35 cellular contexts compared by ENCODE assay signal in the genomic region with DNA sequence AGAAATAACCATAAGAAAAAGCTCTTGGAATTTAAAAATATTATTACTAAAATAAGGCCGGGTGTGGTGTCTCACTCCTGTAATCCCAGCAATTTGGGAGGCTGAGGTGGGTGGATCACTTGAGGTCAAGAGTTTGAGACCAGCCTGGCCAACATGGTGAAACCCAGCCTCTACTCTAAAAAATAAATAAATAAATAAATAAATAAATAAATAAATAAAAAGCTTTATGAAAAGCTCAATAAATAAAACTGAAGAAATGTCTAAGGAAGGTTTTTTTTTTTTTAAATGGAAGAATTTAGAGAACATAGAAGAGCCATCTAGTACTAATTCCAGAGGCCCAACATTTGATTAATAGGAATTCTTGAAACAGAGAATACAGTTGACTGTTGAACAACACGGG.
"Had no signal": no experiment of that assay in that cellular context is flagged by ENCODE, and none has a peak within 500 bp of the region (broad histone marks: within the 10 kb centered on the region; RNA-seq: fewer than 3 reads in every experiment).

No MANE protein-coding gene starts in this region.

- H3K4me3 ChIP-seq: MG63 had no signal

- H3K36me3 ChIP-seq: MG63 had no signal

- DNase-seq: Kasumi-1, MG63, MM.1S, MV-4-11, NCI-H1048, NCI-H1092, NCI-H1092 treated with DMSO at 0.1 percent for 48 hours, NCI-H1105, NCI-H1105 treated with DMSO at 0.1 percent for 48 hours, NCI-H1417, NCI-H1417 treated with DMSO at 0.1 percent for 48 hours, NCI-H1436, NCI-H1436 treated with DMSO at 0.1 percent for 48 hours, NCI-H146, NCI-H1694, NCI-H1694 treated with DMSO at 0.1 percent for 48 hours, NCI-H187, NCI-H187 treated with DMSO at 0.1 percent for 48 hours, NCI-H1930, NCI-H2029, NCI-H2029 treated with DMSO at 0.1 percent for 48 hours, NCI-H2081, NCI-H2081 treated with DMSO at 0.1 percent for 48 hours, NCI-H2107, NCI-H2171, NCI-H2171 treated with DMSO at 0.1 percent for 48 hours, NCI-H2227 treated with DMSO at 0.1 percent for 48 hours, NCI-H226, NCI-H345, NCI-H446, NCI-H446 treated with DMSO at 0.1 percent for 48 hours, NCI-H510A, NCI-H510A treated with DMSO at 0.1 percent for 48 hours, NCI-H524, NCI-H524 treated with DMSO at 0.1 percent for 48 hours had no signal

- H3K9me3 ChIP-seq: MG63 had no signal
